Comparison of ENCODE assay signal across 21 cellular contexts in the genomic region with DNA sequence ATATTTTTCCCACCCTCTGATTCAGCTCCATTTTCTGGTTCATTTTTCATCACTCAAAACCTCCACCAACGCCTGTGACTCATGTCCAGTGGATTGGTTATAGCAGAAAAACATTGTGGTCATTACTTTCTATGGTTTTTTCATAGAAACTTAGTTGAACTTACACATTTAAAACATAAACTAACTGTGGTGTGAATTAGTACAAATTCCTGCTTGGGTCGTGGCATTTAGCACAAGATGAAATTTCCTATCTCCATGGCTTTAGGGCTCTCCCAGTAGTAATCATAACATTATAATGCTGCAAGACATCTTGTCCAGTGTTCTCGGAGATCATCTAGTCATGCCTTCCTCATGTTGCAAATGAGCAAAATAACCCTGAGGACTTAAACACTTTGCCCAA. TPM values are rescaled to one million over a fixed set of nuclear protein-coding genes. Genes with fewer than 3 reads are reported as not detected.
DNase-seq lines count a peak whose midpoint lies in the region; TF ChIP-seq lines count a peak whose summit lies in the region.
"Had no signal": no experiment of that assay in that cellular context is flagged by ENCODE, and none has a peak within 500 bp of the region (broad histone marks: within the 10 kb centered on the region; RNA-seq: fewer than 3 reads in every experiment).

No MANE protein-coding gene starts in this region.

- intact Hi-C loops in ascending aorta (cut with DNase I), result no loop called here

- H3K9me3 ChIP-seq in ascending aorta, result no peaks in the 10 kb centered on the region
- H3K9me3 ChIP-seq: A549, gastroesophageal sphincter, psoas muscle, tibial nerve had no signal

- no peak for TF ChIP-seq CTCF in fibroblast of mammary gland (conservative IDR thresholded peaks at IDR 0.05; ENCODE audit: control insufficient read depth, insufficient read depth, low read depth, low read length)
- no peak for TF ChIP-seq CTCF in ascending aorta (IDR thresholded peaks at IDR 0.05)

- H3K4me3 ChIP-seq in fibroblast of mammary gland (ENCODE audit: control insufficient read depth, low read depth, low read length) (no peak overlapping the region), ascending aorta (no peak overlapping the region)
- H3K4me3 ChIP-seq: A549, gastroesophageal sphincter, psoas muscle, tibial nerve had no signal

- H3K27me3 ChIP-seq in ascending aorta, result no peaks in the 10 kb centered on the region
- H3K27me3 ChIP-seq: gastroesophageal sphincter, tibial nerve had no signal

- peak; percentile 40 for DNase-seq in AG20443 (ENCODE audit: low spot score)
- peak; percentile 36 for DNase-seq in RPMI7951 (ENCODE audit: low read depth)
- peak; percentile 66 for DNase-seq in fibroblast of mammary gland (ENCODE audit: low read depth)
- no peak for DNase-seq in GOT3 (lab: John Stamatoyannopoulos, UW)
- no peak for DNase-seq in ascending aorta (ENCODE audit: low spot score in 2 of 2)
- DNase-seq in retina, result no peak
- DNase-seq: activated CD4-positive, alpha-beta memory T cell treated with anti-CD3 and anti-CD28 coated beads for 36 hours; activated naive CD4-positive, alpha-beta T cell treated with anti-CD3 and anti-CD28 coated beads for 36 hours; activated T-cell treated with anti-CD3 and anti-CD28 coated beads, Interleukin-2, amount 50 U/mL, for 1 hour; midbrain; MM.1S; NCI-H146; psoas muscle had no signal

- no peaks in the 10 kb centered on the region for H3K36me3 ChIP-seq in ascending aorta
- H3K36me3 ChIP-seq: gastroesophageal sphincter, tibial nerve had no signal

- H3K27ac ChIP-seq in ascending aorta, result no peak overlapping the region
- H3K27ac ChIP-seq: A549, C4-2B, gastroesophageal sphincter, psoas muscle had no signal

- no peaks in the 10 kb centered on the region for H3K4me1 ChIP-seq in ascending aorta

RNA-seq across cellular contexts. Expression of a gene that starts 7.1 kb away (rescaled TPM):
- total RNA-seq in RPMI7951 (2014; rRNA removed; shearing (Covaris generic)), result not detected in 2 replicates
- total RNA-seq in ascending aorta, result not detected
- total RNA-seq: activated CD4-positive, alpha-beta memory T cell treated with anti-CD3 and anti-CD28 coated beads for 36 hours; activated naive CD4-positive, alpha-beta T cell treated with anti-CD3 and anti-CD28 coated beads for 36 hours; neural crest cell; SK-MEL-5; T-helper 2 cell treated with Interferon-gamma antibody and Interleukin-4, amounts not matched to agents 100 ng/mL and 5 ng/mL, for 36 hours; tibial nerve; WTC11 had no signal

RNA-seq across cellular contexts. Expression of a gene that starts 8.4 kb away (rescaled TPM):
- total RNA-seq in RPMI7951 (2014; rRNA removed; shearing (Covaris generic)), result not detected in 2 replicates
- not detected for total RNA-seq in ascending aorta
- total RNA-seq: activated CD4-positive, alpha-beta memory T cell treated with anti-CD3 and anti-CD28 coated beads for 36 hours; activated naive CD4-positive, alpha-beta T cell treated with anti-CD3 and anti-CD28 coated beads for 36 hours; gastroesophageal sphincter; neural crest cell; psoas muscle; SK-MEL-5; T-helper 2 cell treated with Interferon-gamma antibody and Interleukin-4, amounts not matched to agents 100 ng/mL and 5 ng/mL, for 36 hours; tibial nerve; WTC11 had no signal

RNA-seq across cellular contexts. Expression of a gene that starts 14.7 kb away (rescaled TPM):
- not detected in 2 replicates for total RNA-seq in RPMI7951 (2014; rRNA removed; shearing (Covaris generic))
- total RNA-seq in ascending aorta, result not detected
- total RNA-seq: activated CD4-positive, alpha-beta memory T cell treated with anti-CD3 and anti-CD28 coated beads for 36 hours; activated naive CD4-positive, alpha-beta T cell treated with anti-CD3 and anti-CD28 coated beads for 36 hours; gastroesophageal sphincter; neural crest cell; psoas muscle; SK-MEL-5; T-helper 2 cell treated with Interferon-gamma antibody and Interleukin-4, amounts not matched to agents 100 ng/mL and 5 ng/mL, for 36 hours; tibial nerve; WTC11 had no signal

RNA-seq across cellular contexts. Expression of a gene that starts 19.2 kb away (rescaled TPM):
- not detected in 2 replicates for total RNA-seq in RPMI7951 (2014; rRNA removed; shearing (Covaris generic))
- total RNA-seq in ascending aorta, result not detected
- total RNA-seq: activated CD4-positive, alpha-beta memory T cell treated with anti-CD3 and anti-CD28 coated beads for 36 hours; activated naive CD4-positive, alpha-beta T cell treated with anti-CD3 and anti-CD28 coated beads for 36 hours; gastroesophageal sphincter; neural crest cell; SK-MEL-5; T-helper 2 cell treated with Interferon-gamma antibody and Interleukin-4, amounts not matched to agents 100 ng/mL and 5 ng/mL, for 36 hours; tibial nerve had no signal

RNA-seq across cellular contexts. Expression of a gene that starts 20.8 kb away (rescaled TPM):
- total RNA-seq in RPMI7951 (2014; rRNA removed; shearing (Covaris generic)), result 26.0 and 38.4 TPM in 2 replicates
- total RNA-seq in ascending aorta, result 64.8 TPM
- total RNA-seq: activated naive CD4-positive, alpha-beta T cell treated with anti-CD3 and anti-CD28 coated beads for 36 hours; T-helper 2 cell treated with Interferon-gamma antibody and Interleukin-4, amounts not matched to agents 100 ng/mL and 5 ng/mL, for 36 hours had no signal

Comparison
In these comparisons a context has a peak if more than half of its experiments do, and no peak if none do; other contexts are left out.
1. DNase-seq: peak in AG20443 (single experiment), RPMI7951 (single experiment) and fibroblast of mammary gland (single experiment); none in GOT3 (single experiment), ascending aorta (0 of 2) and retina (single experiment).